ENCODE assay signal across 8 cellular contexts in the genomic region with DNA sequence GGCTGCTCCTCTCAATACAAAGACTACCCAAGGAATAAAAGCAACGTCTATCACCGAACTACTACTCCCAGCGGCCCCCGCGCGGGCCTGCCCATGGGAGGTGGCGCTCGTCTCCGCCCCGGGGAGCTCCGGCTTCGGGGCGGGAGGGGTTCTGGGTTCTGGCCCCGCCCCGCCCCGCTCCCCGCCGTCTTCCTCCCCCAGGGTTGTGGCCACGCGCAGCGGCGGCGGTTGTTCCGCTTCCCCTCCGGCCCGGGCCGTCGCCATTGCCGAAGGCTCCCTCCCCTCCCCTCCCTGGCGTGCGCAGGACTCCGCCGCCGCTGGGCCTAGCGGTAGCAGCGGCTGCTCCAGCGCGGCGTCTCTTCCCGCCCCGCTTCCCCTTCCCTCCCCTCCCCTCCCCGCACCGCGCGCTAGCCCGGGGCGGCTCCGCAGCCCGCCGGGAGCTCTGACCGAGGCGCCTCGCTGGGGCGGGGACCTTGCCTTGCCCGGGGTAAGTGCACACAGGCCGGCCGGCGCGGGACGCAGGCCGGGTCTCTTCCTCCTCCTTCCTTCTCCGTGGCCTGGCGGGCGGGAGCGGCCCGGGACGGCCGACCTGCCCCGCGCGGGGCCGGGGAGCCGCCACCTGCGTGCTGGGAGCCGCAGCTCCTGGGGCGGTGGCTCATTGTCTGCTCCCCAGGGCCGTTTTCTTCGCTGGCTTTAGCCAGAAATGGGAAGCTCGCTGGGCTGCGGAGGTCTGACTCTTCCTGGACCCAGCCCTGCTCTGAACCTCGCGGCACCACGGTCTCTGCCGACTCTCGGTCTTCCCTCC. TPM values are rescaled to one million over a fixed set of nuclear protein-coding genes. Genes with fewer than 3 reads are reported as not detected.
DNase-seq lines count a peak whose midpoint lies in the region; ATAC-seq and TF ChIP-seq lines count a peak whose summit lies in the region.

A gene (plus strand): TSS at position 187 of the 805 bp plus-strand sequence. CDS start 42,790 bp downstream, outside the sequence.

- no peak for TF ChIP-seq EP300 in upper lobe of left lung (IDR thresholded peaks at IDR 0.05)

- ATAC-seq in GM18502 (IDR thresholded peaks at IDR 0.05; ENCODE audit: poor library complexity, unreplicated experiment) (peak; percentile 90), HG02943 (IDR thresholded peaks at IDR 0.05; ENCODE audit: low read depth, unreplicated experiment) (peak; percentile 87), upper lobe of left lung (ENCODE audit: low FRiP score in 2 of 2) (peak; percentile 98 to 99)

- peaks cover 3% of the 10 kb centered on the region for H3K36me3 ChIP-seq in left ventricle myocardium inferior
- no peaks in the 10 kb centered on the region for H3K36me3 ChIP-seq in upper lobe of left lung

- no peaks in the 10 kb centered on the region for H3K27me3 Mint-ChIP-seq in progenitor cell of endocrine pancreas

- peak within 1 kb of the TSS; percentile 97 for H3K4me3 Mint-ChIP-seq in progenitor cell of endocrine pancreas (ENCODE audit: low read depth)

- H3K4me1 Mint-ChIP-seq in progenitor cell of endocrine pancreas (ENCODE audit: low read depth): peaks cover 10% of the 10 kb centered on the region

- intact Hi-C loops in T-helper 2 cell treated with Interferon-gamma antibody and Interleukin-4, amounts not matched to agents 100 ng/mL and 5 ng/mL, for 36 hours (cut with micrococcal nuclease): loop anchor here (1.0 to 5.0 kb wide), 7 partner anchors 28 to 308 kb away; a partner anchor contains a TSS
- intact Hi-C loops in left ventricle myocardium inferior (cut with micrococcal nuclease): no loop called here

- H3K27ac Mint-ChIP-seq in progenitor cell of endocrine pancreas: peak within 1 kb of the TSS; percentile 99

- H3K27ac ChIP-seq in angular gyrus (ENCODE audit: low read depth, low read length) (peak within 1 kb of the TSS; percentile 86), left ventricle myocardium inferior (replicated peaks) (peak within 1 kb of the TSS; percentile 96), upper lobe of left lung (peak within 1 kb of the TSS; percentile 93 to 100 (median 98))

- DNase-seq in NCI-H2029 (lab: John Stamatoyannopoulos, UW): peak; percentile 81
- peak; percentile 95 for DNase-seq in left ventricle myocardium inferior
- peak; percentile 71 for DNase-seq in progenitor cell of endocrine pancreas (ENCODE audit: low spot score, unreplicated experiment)
- DNase-seq in upper lobe of left lung: peak; percentile 96 to 98

- H3K27me3 ChIP-seq in left ventricle myocardium inferior (ENCODE audit: low read depth) (no peaks in the 10 kb centered on the region), upper lobe of left lung (no peaks in the 10 kb centered on the region)

- peak; percentile 31 for TF ChIP-seq CTCF in left ventricle myocardium inferior (IDR thresholded peaks at IDR 0.05; ENCODE audit: borderline replicate concordance)
- TF ChIP-seq CTCF in progenitor cell of endocrine pancreas (IDR thresholded peaks at IDR 0.05; ENCODE audit: unreplicated experiment): no peak
- TF ChIP-seq CTCF in upper lobe of left lung (IDR thresholded peaks at IDR 0.05): peak in 1 of 6 experiments; percentile 6

- TF ChIP-seq POLR2A in upper lobe of left lung (IDR thresholded peaks at IDR 0.05): peak in 3 of 4 donors; percentile 22 to 69 (median 62)

- peaks cover 11% of the 10 kb centered on the region for H3K36me3 Mint-ChIP-seq in progenitor cell of endocrine pancreas (ENCODE audit: insufficient read depth)

- H3K9me3 ChIP-seq in left ventricle myocardium inferior (replicated peaks) (no peaks in the 10 kb centered on the region), upper lobe of left lung (no peaks in the 10 kb centered on the region)

- H3K9me3 Mint-ChIP-seq in progenitor cell of endocrine pancreas (ENCODE audit: low read depth): peaks cover 5% of the 10 kb centered on the region

- WGBS in upper lobe of left lung, 2 donors: 0 to 1% methylated on average over 11 to 50 of the region's 85 CpGs

- H3K4me3 ChIP-seq in left ventricle myocardium inferior (peak within 1 kb of the TSS; percentile 79), upper lobe of left lung (peak within 1 kb of the TSS; percentile 56 to 98 (median 85))

- H3K4me1 ChIP-seq in left ventricle myocardium inferior: peaks cover 43% of the 10 kb centered on the region
- H3K4me1 ChIP-seq in upper lobe of left lung: peaks cover 11 to 41% (median 19%) of the 10 kb centered on the region in 4 donors

RNA-seq across cellular contexts. Expression of the gene that starts here (rescaled TPM):
- total RNA-seq in T-helper 2 cell treated with Interferon-gamma antibody and Interleukin-4, amounts not matched to agents 100 ng/mL and 5 ng/mL, for 36 hours: 99.6 and 101 TPM in 2 replicates
- total RNA-seq in left ventricle myocardium inferior: 45.7 TPM
- total RNA-seq in progenitor cell of endocrine pancreas: 71.9 and 72.1 TPM in 2 replicates
- 10 to 100 TPM; 24.7 to 82.2 (median 60.1) TPM for total RNA-seq in upper lobe of left lung

Comparison
In these comparisons a context has a peak if more than half of its experiments do, and no peak if none do; other contexts are left out.
1. Peak in every context shown above with its lines: DNase-seq, ATAC-seq, H3K4me3 ChIP-seq and H3K27ac ChIP-seq.